In the genomic region with DNA sequence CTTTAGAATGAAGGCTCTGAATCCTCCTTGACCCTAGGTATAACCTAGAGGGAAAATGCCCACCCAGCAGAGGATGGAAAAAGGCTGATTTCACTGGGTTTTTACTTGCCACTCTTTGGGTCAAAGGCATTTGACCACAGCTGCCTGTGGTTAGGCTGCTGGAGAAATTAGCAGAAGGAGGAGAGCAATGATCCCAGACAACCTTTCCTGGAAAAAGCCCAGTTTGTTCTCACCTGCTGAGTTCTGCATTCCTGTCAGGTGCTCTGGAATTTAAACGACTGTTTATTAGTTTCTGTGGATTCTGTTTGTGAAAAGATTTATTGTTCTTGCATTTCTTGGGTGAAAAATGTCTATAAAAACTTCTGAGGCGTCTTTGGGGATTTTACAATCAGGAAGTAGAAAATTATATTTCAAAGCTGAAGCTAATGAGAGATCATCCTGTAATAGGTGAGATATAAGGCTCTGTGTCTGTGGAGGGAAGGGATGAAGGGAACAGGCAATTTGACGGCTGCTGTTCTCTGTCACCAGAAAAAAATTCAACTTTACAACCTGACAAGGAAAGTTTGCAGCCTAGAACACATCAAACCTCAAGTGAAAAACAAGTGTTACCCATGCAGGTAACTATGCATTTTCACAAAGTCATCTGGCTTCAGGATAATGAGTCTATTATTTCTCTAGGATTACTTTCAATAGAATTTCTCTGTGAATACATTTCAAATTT, we compare ENCODE assay signal across 30 cellular contexts.
DNase-seq lines count a peak whose midpoint lies in the region; TF ChIP-seq lines count a peak whose summit lies in the region.
"Had no signal": no experiment of that assay in that cellular context is flagged by ENCODE, and none has a peak within 500 bp of the region (broad histone marks: within the 10 kb centered on the region; RNA-seq: fewer than 3 reads in every experiment).

No MANE protein-coding gene starts in this region.

- H3K27ac Mint-ChIP-seq in mesothelial cell of epicardium, result peak overlapping the region; percentile 13
- H3K27ac Mint-ChIP-seq: activated CD4-positive, alpha-beta memory T cell treated with anti-CD3 and anti-CD28 coated beads, Interleukin-2, amount 10 ng/mL, durations not matched to agents 7 days and 5 days; activated T-helper 1 cell treated with anti-CD3 and anti-CD28 coated beads, Interleukin-12 subunit alpha, Interleukin-12 subunit beta, Interleukin-2, Interleukin-4 antibody, amounts not matched to agents 30 ng/mL and 10 ng/mL and 1 ng/mL, durations not matched to agents 14 hours and 24 hours and 36 hours; CD4-positive, alpha-beta T cell; dendritic cell treated with granulocyte-macrophage colony-stimulating factor and Interleukin-4, amounts not matched to agents 40 ng/mL and 50 ng/mL, for 4 days; neural progenitor cell; T-helper 2 cell treated with Interferon-gamma antibody and Interleukin-4, amounts not matched to agents 5 μg/mL and 100 μg/mL, for 36 hours; type B pancreatic cell had no signal

- H3K36me3 Mint-ChIP-seq in mesothelial cell of epicardium, result no peaks in the 10 kb centered on the region
- H3K36me3 Mint-ChIP-seq: neural progenitor cell, type B pancreatic cell had no signal

- TF ChIP-seq CTCF in Loucy (conservative IDR thresholded peaks at IDR 0.05; ENCODE audit: low read length) (no peak), mesothelial cell of epicardium (IDR thresholded peaks at IDR 0.05; ENCODE audit: unreplicated experiment) (no peak), foreskin fibroblast (IDR thresholded peaks at IDR 0.05; ENCODE audit: low read depth, low read length) (no peak)

- no peak overlapping the region for H3K9ac ChIP-seq in Loucy (ENCODE audit: low read depth, low read length, poor library complexity, severe bottlenecking)
- H3K9ac ChIP-seq: neural progenitor cell had no signal

- H3K4me3 ChIP-seq in Loucy (ENCODE audit: low read length, poor library complexity, severe bottlenecking) (no peak overlapping the region), foreskin fibroblast (ENCODE audit: low read depth in 1 of 2, low read length in 2 of 2) (no peak overlapping the region)
- H3K4me3 ChIP-seq: A549, heart right ventricle, left lung, neural progenitor cell, right lobe of liver had no signal

- peaks cover 40% of the 10 kb centered on the region for H3K4me1 Mint-ChIP-seq in mesothelial cell of epicardium
- H3K4me1 Mint-ChIP-seq: activated CD4-positive, alpha-beta memory T cell treated with anti-CD3 and anti-CD28 coated beads, Interleukin-2, amount 10 ng/mL, durations not matched to agents 7 days and 5 days had no signal

- peaks cover 6% of the 10 kb centered on the region for H3K9me3 Mint-ChIP-seq in mesothelial cell of epicardium
- H3K9me3 Mint-ChIP-seq: activated CD4-positive, alpha-beta memory T cell treated with anti-CD3 and anti-CD28 coated beads, Interleukin-2, amount 10 ng/mL, durations not matched to agents 7 days and 5 days; activated T-helper 1 cell treated with anti-CD3 and anti-CD28 coated beads, Interleukin-12 subunit alpha, Interleukin-12 subunit beta, Interleukin-2, Interleukin-4 antibody, amounts not matched to agents 30 ng/mL and 10 ng/mL and 1 ng/mL, durations not matched to agents 14 hours and 24 hours and 36 hours; CD4-positive, alpha-beta T cell; dendritic cell treated with granulocyte-macrophage colony-stimulating factor and Interleukin-4, amounts not matched to agents 40 ng/mL and 50 ng/mL, for 4 days; T-helper 2 cell treated with Interferon-gamma antibody and Interleukin-4, amounts not matched to agents 5 μg/mL and 100 μg/mL, for 36 hours had no signal

- DNase-seq in A172 (ENCODE audit: low spot score) (peak; percentile 25), glomerular visceral epithelial cell (ENCODE audit: extremely low spot score) (peak; percentile 31), mesothelial cell of epicardium (ENCODE audit: low spot score in 2 of 2, unreplicated experiment in 2 of 2) (no peak), NCI-H1417 (lab: John Stamatoyannopoulos, UW) (no peak), retina (no peak), foreskin fibroblast (no peak)
- DNase-seq in activated CD4-positive, alpha-beta T cell treated with anti-CD3 and anti-CD28 coated beads, Interleukin-2, amount 50 U/mL, for 1 hour, result no peak
- DNase-seq: activated CD4-positive, alpha-beta memory T cell treated with anti-CD3 and anti-CD28 coated beads, Interleukin-2, amount 10 ng/mL, durations not matched to agents 7 days and 5 days; activated CD4-positive, CD25-positive, alpha-beta regulatory T cell treated with anti-CD3 and anti-CD28 coated beads, Interleukin-2, amount 50 U/mL, for 72 hours; activated CD8-positive, alpha-beta memory T cell treated with anti-CD3 and anti-CD28 coated beads, Interleukin-2, amount 50 U/mL, for 48 hours; activated naive CD4-positive, alpha-beta T cell treated with Interleukin-2 at 50 U/mL for 16 hours; CD4-positive, alpha-beta T cell; foreskin keratinocyte; heart right ventricle; KBM-7; left lung; NCI-H2029 treated with DMSO at 0.1 percent for 48 hours; NCI-H226; NCI-H774; posterior cingulate gyrus; right lobe of liver; SIG-M5; stimulated activated CD4-positive, alpha-beta T cell treated with anti-CD3 and anti-CD28 coated beads, Interleukin-4, amount 100 ng/mL, for 1 hour had no signal

- no peaks in the 10 kb centered on the region for H4K20me1 ChIP-seq in Loucy (ENCODE audit: insufficient read depth, low read length, poor library complexity, severe bottlenecking)

- no peaks in the 10 kb centered on the region for H3K79me2 ChIP-seq in Loucy (ENCODE audit: insufficient read depth, low read length)

- H2AFZ ChIP-seq in Loucy (ENCODE audit: low read length), result no peak overlapping the region
- H2AFZ ChIP-seq: neural progenitor cell had no signal

- H3K27me3 ChIP-seq in Loucy (ENCODE audit: insufficient read depth, low read length, poor library complexity, severe bottlenecking), result no peaks in the 10 kb centered on the region
- H3K27me3 ChIP-seq: foreskin keratinocyte, heart right ventricle, left lung, neural progenitor cell, right lobe of liver had no signal

- H3K27me3 Mint-ChIP-seq in mesothelial cell of epicardium (ENCODE audit: low read depth), result no peaks in the 10 kb centered on the region
- H3K27me3 Mint-ChIP-seq: CD4-positive, alpha-beta T cell had no signal

- H3K4me3 Mint-ChIP-seq in mesothelial cell of epicardium, result no peak overlapping the region
- H3K4me3 Mint-ChIP-seq: activated CD4-positive, alpha-beta memory T cell treated with anti-CD3 and anti-CD28 coated beads, Interleukin-2, amount 10 ng/mL, durations not matched to agents 7 days and 5 days; activated T-helper 1 cell treated with anti-CD3 and anti-CD28 coated beads, Interleukin-12 subunit alpha, Interleukin-12 subunit beta, Interleukin-2, Interleukin-4 antibody, amounts not matched to agents 30 ng/mL and 10 ng/mL and 1 ng/mL, durations not matched to agents 14 hours and 24 hours and 36 hours; CD4-positive, alpha-beta T cell; dendritic cell treated with granulocyte-macrophage colony-stimulating factor and Interleukin-4, amounts not matched to agents 40 ng/mL and 50 ng/mL, for 4 days; neural progenitor cell; T-helper 2 cell treated with Interferon-gamma antibody and Interleukin-4, amounts not matched to agents 5 μg/mL and 100 μg/mL, for 36 hours; type B pancreatic cell had no signal

- peak overlapping the region; percentile 35 for H3K4me2 ChIP-seq in Loucy (ENCODE audit: low read depth, low read length, poor library complexity, severe bottlenecking)
- H3K4me2 ChIP-seq: A549, neural progenitor cell had no signal

- no peaks in the 10 kb centered on the region for H3F3A ChIP-seq in Loucy (ENCODE audit: low read depth)

- H3K9me2 ChIP-seq in Loucy (replicated peaks; ENCODE audit: low read depth, low read length), result no peaks in the 10 kb centered on the region

- H3K4me1 ChIP-seq in Loucy (ENCODE audit: insufficient read depth, low read length, poor library complexity, severe bottlenecking), result peaks cover 26% of the 10 kb centered on the region
- H3K4me1 ChIP-seq: A549, foreskin keratinocyte, left lung, neural progenitor cell, right lobe of liver had no signal

- no peaks in the 10 kb centered on the region for H3K9me3 ChIP-seq in Loucy (ENCODE audit: insufficient read depth, low read depth, low read length)
- H3K9me3 ChIP-seq: A549, heart right ventricle, left lung, right lobe of liver had no signal

- H3K36me3 ChIP-seq in Loucy (ENCODE audit: insufficient read depth, low read length), result no peaks in the 10 kb centered on the region
- H3K36me3 ChIP-seq: heart right ventricle, left lung, neural progenitor cell, right lobe of liver had no signal

Comparison
In these comparisons a context has a peak if more than half of its experiments do, and no peak if none do; other contexts are left out.
1. DNase-seq: peak in A172 (single experiment) and glomerular visceral epithelial cell (single experiment); none in mesothelial cell of epicardium (0 of 2), NCI-H1417 (0 of 3), retina (single experiment), foreskin fibroblast (0 of 2) and activated CD4-positive, alpha-beta T cell treated with anti-CD3 and anti-CD28 coated beads, Interleukin-2, amount 50 U/mL, for 1 hour (single experiment).